Comparison of ENCODE assay signal across 1 cellular context in genomic region chr9:116574027-116574679, GRCh38.
A peak's percentile ranks its signal among the peaks of the same experiment; 100 is the strongest.
TF ChIP-seq lines count a peak whose summit lies in the region.

No MANE protein-coding gene starts in this region.

TF ChIP-seq in HEK293, 187 proteins besides CTCF, POLR2A, EP300 and RAD21 (continued from another document):
- no peak for TF ChIP-seq BCL11A (tag by site-specific recombination; IDR thresholded peaks at IDR 0.05; ENCODE audit: low read depth)
- TF ChIP-seq FEZF1 (tag by site-specific recombination; IDR thresholded peaks at IDR 0.05), result peak; percentile 26; the same call in 1 of the 2 replicates
- no peak for TF ChIP-seq ZBTB49 (tag by site-specific recombination; IDR thresholded peaks at IDR 0.05; ENCODE audit: low read depth)
- no peak for TF ChIP-seq ZNF114 (tag by site-specific recombination; IDR thresholded peaks at IDR 0.05)
- TF ChIP-seq ZBTB20 (tag by site-specific recombination; IDR thresholded peaks at IDR 0.05), result no peak
TF ChIP-seq in HEK293: peak in this region for 3.
